Comparison of ENCODE assay signal across 8 cellular contexts in the genomic region with DNA sequence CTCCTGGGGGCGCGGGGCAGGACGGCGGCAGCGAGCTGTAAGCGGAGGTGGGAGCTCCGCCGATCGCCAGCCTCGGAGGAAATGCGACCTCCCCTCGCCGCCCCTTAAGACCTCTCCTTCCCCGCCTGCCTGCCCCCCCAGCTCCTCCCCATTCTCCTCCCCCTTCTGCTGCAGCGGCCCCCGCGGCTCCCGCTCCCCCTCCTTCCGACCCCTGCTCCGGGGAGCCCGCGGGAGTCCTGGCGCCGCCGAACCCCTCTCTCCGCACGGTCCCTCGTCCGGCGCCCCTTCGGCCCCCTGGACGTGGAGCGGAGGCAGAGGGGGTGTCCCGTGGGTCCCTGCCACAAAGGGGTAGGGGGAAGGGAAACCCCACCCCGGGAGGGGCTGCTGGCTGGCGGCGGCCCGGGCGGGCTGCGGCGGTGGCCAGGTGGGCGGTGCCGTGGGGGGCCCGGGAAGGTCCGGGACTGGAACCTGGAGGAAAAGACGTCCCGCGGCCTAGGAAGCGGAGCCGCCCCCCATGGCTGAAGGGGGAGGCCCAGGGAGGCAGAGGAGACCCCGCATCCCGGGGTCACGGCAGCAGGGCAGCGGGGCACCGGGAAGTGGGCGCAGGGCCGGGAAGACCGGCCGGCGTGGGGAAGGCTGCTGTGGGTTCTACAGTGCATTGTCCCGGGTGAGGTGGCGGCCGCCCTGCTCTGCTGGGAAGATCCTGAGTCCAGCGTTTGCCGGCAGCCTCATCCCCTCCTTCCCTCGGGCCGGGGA. TPM values are rescaled to one million over a fixed set of nuclear protein-coding genes. Genes with fewer than 3 reads are reported as not detected.
DNase-seq lines count a peak whose midpoint lies in the region; ATAC-seq and TF ChIP-seq lines count a peak whose summit lies in the region.

A gene with protein sequence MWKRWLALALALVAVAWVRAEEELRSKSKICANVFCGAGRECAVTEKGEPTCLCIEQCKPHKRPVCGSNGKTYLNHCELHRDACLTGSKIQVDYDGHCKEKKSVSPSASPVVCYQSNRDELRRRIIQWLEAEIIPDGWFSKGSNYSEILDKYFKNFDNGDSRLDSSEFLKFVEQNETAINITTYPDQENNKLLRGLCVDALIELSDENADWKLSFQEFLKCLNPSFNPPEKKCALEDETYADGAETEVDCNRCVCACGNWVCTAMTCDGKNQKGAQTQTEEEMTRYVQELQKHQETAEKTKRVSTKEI (minus strand): TSS at position 79 of the 756 bp plus-strand sequence. CDS start 246 bp downstream, outside the sequence.

- H3K27me3 Mint-ChIP-seq in activated T-cell treated with anti-CD3 and anti-CD28 coated beads, Interleukin-2, amount 50 U/mL, for 4 hours (ENCODE audit: low read depth): peaks cover 44% of the 10 kb centered on the region
- peaks cover 11% of the 10 kb centered on the region for H3K27me3 Mint-ChIP-seq in glutamatergic neuron (ENCODE audit: unreplicated experiment)

- H3K4me1 ChIP-seq in neutrophil (ENCODE audit: control insufficient read depth in 1 of 2, insufficient read depth in 1 of 2, low read depth in 1 of 2, low read length in 1 of 2): peaks cover 3 to 13% of the 10 kb centered on the region in 2 experiments

- TF ChIP-seq CTCF in glutamatergic neuron (IDR thresholded peaks at IDR 0.05; ENCODE audit: partially characterized antibody, unreplicated experiment) (no peak), neutrophil (IDR thresholded peaks at IDR 0.05) (no peak)

- H3K9me3 ChIP-seq in neutrophil: no peaks in the 10 kb centered on the region

- no peaks in the 10 kb centered on the region for H3K36me3 ChIP-seq in neutrophil

- H3K27me3 ChIP-seq in neutrophil: peaks cover 87% of the 10 kb centered on the region

- H3K36me3 Mint-ChIP-seq in activated T-cell treated with anti-CD3 and anti-CD28 coated beads, Interleukin-2, amount 50 U/mL, for 4 hours (ENCODE audit: insufficient read depth): no peaks in the 10 kb centered on the region
- no peaks in the 10 kb centered on the region for H3K36me3 Mint-ChIP-seq in glutamatergic neuron (ENCODE audit: unreplicated experiment)

- peaks cover 4% of the 10 kb centered on the region for H3K9me3 Mint-ChIP-seq in activated T-cell treated with anti-CD3 and anti-CD28 coated beads, Interleukin-2, amount 50 U/mL, for 4 hours
- peaks cover 13% of the 10 kb centered on the region for H3K9me3 Mint-ChIP-seq in glutamatergic neuron (ENCODE audit: unreplicated experiment)

- H3K4me1 Mint-ChIP-seq in activated T-cell treated with anti-CD3 and anti-CD28 coated beads, Interleukin-2, amount 50 U/mL, for 4 hours (ENCODE audit: low read depth): peaks cover 10% of the 10 kb centered on the region
- peaks cover 25% of the 10 kb centered on the region for H3K4me1 Mint-ChIP-seq in glutamatergic neuron (ENCODE audit: low read depth, unreplicated experiment)

- peak within 1 kb of the TSS; percentile 12 to 57 for H3K4me3 ChIP-seq in neutrophil (ENCODE audit: low read depth in 1 of 2, low read length in 1 of 2)

- DNase-seq in activated T-cell treated with anti-CD3 and anti-CD28 coated beads, Interleukin-2, amount 50 U/mL, for 4 hours: no peak
- DNase-seq in activated T-cell treated with anti-CD3 and anti-CD28 coated beads for 4 hours (no peak), glutamatergic neuron (peak; percentile 77)
- DNase-seq in activated naive CD4-positive, alpha-beta T cell treated with anti-CD3 and anti-CD28 coated beads, Interleukin-2, amount 50 U/mL, for 16 hours: peak; percentile 10

- peak within 1 kb of the TSS; percentile 37 for H3K27ac Mint-ChIP-seq in glutamatergic neuron (ENCODE audit: unreplicated experiment)

- peak; percentile 27 to 54 for ATAC-seq in activated T-cell treated with anti-CD3 and anti-CD28 coated beads, Interleukin-2, amount 50 U/mL, for 4 hours
- ATAC-seq in GM21717 (IDR thresholded peaks at IDR 0.05; ENCODE audit: unreplicated experiment): no peak
- no peak for ATAC-seq in GM21825 (IDR thresholded peaks at IDR 0.05; ENCODE audit: unreplicated experiment)
- no peak for ATAC-seq in HG03378 (IDR thresholded peaks at IDR 0.05; ENCODE audit: unreplicated experiment)

- peak within 1 kb of the TSS; percentile 77 for H3K4me3 Mint-ChIP-seq in activated T-cell treated with anti-CD3 and anti-CD28 coated beads, Interleukin-2, amount 50 U/mL, for 4 hours
- peak within 1 kb of the TSS; percentile 85 for H3K4me3 Mint-ChIP-seq in glutamatergic neuron (ENCODE audit: unreplicated experiment)

- H3K27ac ChIP-seq in neutrophil: no peak within 1 kb of the TSS

RNA-seq across cellular contexts. Expression of the gene that starts here (rescaled TPM):
- total RNA-seq in activated T-cell treated with anti-CD3 and anti-CD28 coated beads, Interleukin-2, amount 50 U/mL, for 4 hours: 1 to 10 TPM in 1 of 3 donors, under 1 TPM in 2; 0.58 to 1.2 (median 0.91) TPM
- 206 TPM for total RNA-seq in glutamatergic neuron (ENCODE audit: unreplicated experiment)

Comparison
In these comparisons a context has a peak if more than half of its experiments do, and no peak if none do; other contexts are left out.
1. RNA of the gene that starts here (total RNA-seq): 206 TPM in glutamatergic neuron (single experiment); 0.58 to 1.2 TPM in activated T-cell treated with anti-CD3 and anti-CD28 coated beads, Interleukin-2, amount 50 U/mL, for 4 hours; every median in the first group is over 10 times any median in the second.
2. ATAC-seq: peak in activated T-cell treated with anti-CD3 and anti-CD28 coated beads, Interleukin-2, amount 50 U/mL, for 4 hours (2 of 2); none in GM21717 (single experiment), GM21825 (single experiment) and HG03378 (single experiment).
3. DNase-seq: peak in activated naive CD4-positive, alpha-beta T cell treated with anti-CD3 and anti-CD28 coated beads, Interleukin-2, amount 50 U/mL, for 16 hours (single experiment) and glutamatergic neuron (single experiment); none in activated T-cell treated with anti-CD3 and anti-CD28 coated beads, Interleukin-2, amount 50 U/mL, for 4 hours (single experiment) and activated T-cell treated with anti-CD3 and anti-CD28 coated beads for 4 hours (single experiment).